8 cellular contexts compared by ENCODE assay signal in the genomic region with DNA sequence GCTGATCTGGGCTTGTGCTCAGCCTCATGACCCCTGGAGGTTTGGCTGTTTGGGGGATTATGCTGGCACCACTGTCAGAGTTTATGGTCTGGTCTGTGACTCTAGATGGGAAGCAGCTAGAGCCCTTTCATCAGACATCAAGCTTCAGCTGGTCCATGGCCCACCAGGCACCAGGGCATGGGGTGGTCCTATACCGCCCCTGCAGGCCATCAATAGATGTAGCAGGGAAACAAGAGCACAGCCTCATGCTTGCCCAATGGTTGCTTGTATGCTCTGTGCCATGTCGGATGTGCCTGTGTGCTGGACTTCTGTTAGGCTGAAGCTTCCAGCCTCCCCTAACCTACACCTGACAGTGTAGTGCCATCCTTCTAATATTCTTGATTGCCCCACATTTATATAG.
DNase-seq lines count a peak whose midpoint lies in the region; ATAC-seq lines count a peak whose summit lies in the region.

No MANE protein-coding gene starts in this region.

- H3K4me3 Mint-ChIP-seq in activated CD8-positive, alpha-beta memory T cell treated with anti-CD3 and anti-CD28 coated beads, Interleukin-2, amount 10 ng/mL, durations not matched to agents 7 days and 5 days = no peak overlapping the region
- H3K4me3 Mint-ChIP-seq in stimulated activated effector memory CD8-positive, alpha-beta T cell treated with anti-CD3 and anti-CD28 coated beads, Interleukin-12 subunit alpha, Interleukin-12 subunit beta, amount 100 ng/mL, for 72 hours = no peak overlapping the region

- peaks cover 26% of the 10 kb centered on the region for H3K27me3 Mint-ChIP-seq in activated CD8-positive, alpha-beta memory T cell treated with anti-CD3 and anti-CD28 coated beads, Interleukin-2, amount 10 ng/mL, durations not matched to agents 7 days and 5 days

- CTCF ChIA-PET in activated CD8-positive, alpha-beta memory T cell treated with anti-CD3 and anti-CD28 coated beads, Interleukin-2, amount 10 ng/mL, durations not matched to agents 7 days and 5 days (lab: Charles Lee) = interaction anchor here (1.1 to 1.6 kb wide), 2 partner anchors 12 to 28 kb away, joined by 3 read pairs; no protein-coding TSS in a partner anchor

- no peaks in the 10 kb centered on the region for H3K9me3 Mint-ChIP-seq in activated CD8-positive, alpha-beta memory T cell treated with anti-CD3 and anti-CD28 coated beads, Interleukin-2, amount 10 ng/mL, durations not matched to agents 7 days and 5 days (ENCODE audit: low read depth)
- no peaks in the 10 kb centered on the region for H3K9me3 Mint-ChIP-seq in stimulated activated effector memory CD8-positive, alpha-beta T cell treated with anti-CD3 and anti-CD28 coated beads, Interleukin-12 subunit alpha, Interleukin-12 subunit beta, amount 100 ng/mL, for 72 hours

- H3K27ac Mint-ChIP-seq in activated CD8-positive, alpha-beta memory T cell treated with anti-CD3 and anti-CD28 coated beads, Interleukin-2, amount 10 ng/mL, durations not matched to agents 7 days and 5 days = no peak overlapping the region
- H3K27ac Mint-ChIP-seq in stimulated activated effector memory CD8-positive, alpha-beta T cell treated with anti-CD3 and anti-CD28 coated beads, Interleukin-12 subunit alpha, Interleukin-12 subunit beta, amount 100 ng/mL, for 72 hours = no peak overlapping the region

- no peak for ATAC-seq in activated CD8-positive, alpha-beta memory T cell treated with anti-CD3 and anti-CD28 coated beads, Interleukin-2, amount 10 ng/mL, durations not matched to agents 7 days and 5 days
- peak; percentile 53 for ATAC-seq in stimulated activated effector memory CD8-positive, alpha-beta T cell treated with anti-CD3 and anti-CD28 coated beads, Interleukin-12 subunit alpha, Interleukin-12 subunit beta, amount 100 ng/mL, for 72 hours
- no peak for ATAC-seq in GM21619 (IDR thresholded peaks at IDR 0.05; ENCODE audit: unreplicated experiment)
- no peak for ATAC-seq in GM21717 (IDR thresholded peaks at IDR 0.05; ENCODE audit: unreplicated experiment)

- H3K4me1 Mint-ChIP-seq in activated CD8-positive, alpha-beta memory T cell treated with anti-CD3 and anti-CD28 coated beads, Interleukin-2, amount 10 ng/mL, durations not matched to agents 7 days and 5 days = no peaks in the 10 kb centered on the region
- H3K4me1 Mint-ChIP-seq in stimulated activated effector memory CD8-positive, alpha-beta T cell treated with anti-CD3 and anti-CD28 coated beads, Interleukin-12 subunit alpha, Interleukin-12 subunit beta, amount 100 ng/mL, for 72 hours = no peaks in the 10 kb centered on the region

- H3K36me3 Mint-ChIP-seq in activated CD8-positive, alpha-beta memory T cell treated with anti-CD3 and anti-CD28 coated beads, Interleukin-2, amount 10 ng/mL, durations not matched to agents 7 days and 5 days = no peaks in the 10 kb centered on the region
- H3K36me3 Mint-ChIP-seq in stimulated activated effector memory CD8-positive, alpha-beta T cell treated with anti-CD3 and anti-CD28 coated beads, Interleukin-12 subunit alpha, Interleukin-12 subunit beta, amount 100 ng/mL, for 72 hours = no peaks in the 10 kb centered on the region

- DNase-seq in activated CD8-positive, alpha-beta memory T cell treated with anti-CD3 and anti-CD28 coated beads, Interleukin-2, amount 10 ng/mL, durations not matched to agents 7 days and 5 days = peak; percentile 36
- no peak for DNase-seq in activated CD8-positive, alpha-beta memory T cell treated with anti-CD3 and anti-CD28 coated beads, Interleukin-2, amount 50 U/mL, for 48 hours
- DNase-seq in LoVo (ENCODE audit: low spot score) (peak; percentile 8), dermis blood vessel endothelial cell (peak; percentile 54)
- DNase-seq in stimulated activated effector memory CD8-positive, alpha-beta T cell treated with anti-CD3 and anti-CD28 coated beads, Interleukin-12 subunit alpha, Interleukin-12 subunit beta, amount 100 ng/mL, for 72 hours (ENCODE audit: low spot score in 2 of 2) = no peak
- DNase-seq in activated CD4-positive, alpha-beta T cell treated with anti-CD3 and anti-CD28 coated beads, Interleukin-2, amount 50 U/mL, for 4 hours = no peak

Comparison
In these comparisons a context has a peak if more than half of its experiments do, and no peak if none do; other contexts are left out.
1. DNase-seq: peak in activated CD8-positive, alpha-beta memory T cell treated with anti-CD3 and anti-CD28 coated beads, Interleukin-2, amount 10 ng/mL, durations not matched to agents 7 days and 5 days (single experiment), LoVo (single experiment) and dermis blood vessel endothelial cell (single experiment); none in activated CD8-positive, alpha-beta memory T cell treated with anti-CD3 and anti-CD28 coated beads, Interleukin-2, amount 50 U/mL, for 48 hours (single experiment), stimulated activated effector memory CD8-positive, alpha-beta T cell treated with anti-CD3 and anti-CD28 coated beads, Interleukin-12 subunit alpha, Interleukin-12 subunit beta, amount 100 ng/mL, for 72 hours (0 of 2) and activated CD4-positive, alpha-beta T cell treated with anti-CD3 and anti-CD28 coated beads, Interleukin-2, amount 50 U/mL, for 4 hours (0 of 2).